In the genomic region with DNA sequence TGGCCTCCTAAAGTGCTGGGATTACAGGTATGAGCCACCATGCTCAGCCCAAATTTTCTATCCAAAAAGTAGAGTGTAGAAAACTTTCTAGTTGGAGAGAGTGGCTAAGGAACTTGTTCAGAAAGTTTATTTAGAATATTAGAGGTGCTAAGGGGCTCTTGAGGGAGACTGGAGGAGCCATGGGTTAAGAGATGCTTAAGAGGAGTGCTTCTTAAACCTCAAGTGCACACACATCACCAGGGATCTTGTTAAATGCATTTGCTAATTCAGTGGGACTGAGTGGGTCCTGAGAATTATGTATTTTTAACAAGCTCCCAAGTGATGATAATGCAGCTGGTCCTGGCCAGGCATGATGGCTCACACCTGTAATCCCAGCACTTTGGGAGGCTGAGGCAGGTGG, we compare ENCODE assay signal across 21 cellular contexts.
"Had no signal": no experiment of that assay in that cellular context is flagged by ENCODE, and none has a peak within 500 bp of the region (broad histone marks: within the 10 kb centered on the region; RNA-seq: fewer than 3 reads in every experiment).

No MANE protein-coding gene starts in this region.

- DNase-seq: kidney glomerular epithelial cell; left cardiac atrium; midbrain; mucosa of descending colon; naive thymus-derived CD4-positive, alpha-beta T cell; ovary; right lobe of liver; stimulated activated CD4-positive, alpha-beta T cell treated with anti-CD3 and anti-CD28 coated beads, Interleukin-1b, Interleukin-23, amount 100 ng/mL, for 48 hours; stimulated activated CD4-positive, alpha-beta T cell treated with anti-CD3 and anti-CD28 coated beads, Interleukin-2, amount 100 ng/mL, for 48 hours; stimulated activated CD4-positive, alpha-beta T cell treated with anti-CD3 and anti-CD28 coated beads, Interleukin-4, amount 100 ng/mL, for 4 hours; stimulated activated CD8-positive, alpha-beta memory T cell treated with anti-CD3 and anti-CD28 coated beads, Interleukin-4, amount 100 ng/mL, for 48 hours; stimulated activated naive CD4-positive, alpha-beta T cell treated with Interleukin-2 at 50 U/mL for 16 hours; stimulated activated naive CD8-positive, alpha-beta T cell treated with anti-CD3 and anti-CD28 coated beads, Interleukin-15, amount 100 ng/mL, for 72 hours; substantia nigra had no signal

- ATAC-seq: left cardiac atrium; left lobe of liver; mucosa of descending colon; natural killer cell treated with Interleukin-12 subunit alpha and Interleukin-12 subunit beta and Interleukin-15 and Interleukin-18, amount 100 ng/mL, for 72 hours; right lobe of liver; stimulated activated memory B cell treated with anti-CD40 and anti-IgM and Interleukin-4, amounts not matched to agents 10 μg/mL and 1 μg/mL and 100 μg/mL, for 72 hours; stimulated activated naive CD8-positive, alpha-beta T cell treated with anti-CD3 and anti-CD28 coated beads, Interleukin-15, amount 100 ng/mL, for 72 hours had no signal

- H3K36me3 ChIP-seq: ovary, right atrium auricular region, right lobe of liver, tibial nerve, vagina had no signal

- H3K4me3 ChIP-seq: mucosa of descending colon, ovary, right atrium auricular region, right lobe of liver, smooth muscle cell, tibial nerve, vagina had no signal

- H3K4me1 ChIP-seq: right atrium auricular region, right lobe of liver, tibial nerve, vagina had no signal

- H3K27me3 ChIP-seq: ovary, right atrium auricular region, right lobe of liver, tibial nerve, vagina had no signal

- H3K27ac ChIP-seq: ovary, right atrium auricular region, right lobe of liver, tibial nerve, vagina had no signal

- H3K9me3 ChIP-seq: mucosa of descending colon, ovary, right atrium auricular region, right lobe of liver, tibial nerve, vagina had no signal
